ENCODE assay signal across 15 cellular contexts in the genomic region with DNA sequence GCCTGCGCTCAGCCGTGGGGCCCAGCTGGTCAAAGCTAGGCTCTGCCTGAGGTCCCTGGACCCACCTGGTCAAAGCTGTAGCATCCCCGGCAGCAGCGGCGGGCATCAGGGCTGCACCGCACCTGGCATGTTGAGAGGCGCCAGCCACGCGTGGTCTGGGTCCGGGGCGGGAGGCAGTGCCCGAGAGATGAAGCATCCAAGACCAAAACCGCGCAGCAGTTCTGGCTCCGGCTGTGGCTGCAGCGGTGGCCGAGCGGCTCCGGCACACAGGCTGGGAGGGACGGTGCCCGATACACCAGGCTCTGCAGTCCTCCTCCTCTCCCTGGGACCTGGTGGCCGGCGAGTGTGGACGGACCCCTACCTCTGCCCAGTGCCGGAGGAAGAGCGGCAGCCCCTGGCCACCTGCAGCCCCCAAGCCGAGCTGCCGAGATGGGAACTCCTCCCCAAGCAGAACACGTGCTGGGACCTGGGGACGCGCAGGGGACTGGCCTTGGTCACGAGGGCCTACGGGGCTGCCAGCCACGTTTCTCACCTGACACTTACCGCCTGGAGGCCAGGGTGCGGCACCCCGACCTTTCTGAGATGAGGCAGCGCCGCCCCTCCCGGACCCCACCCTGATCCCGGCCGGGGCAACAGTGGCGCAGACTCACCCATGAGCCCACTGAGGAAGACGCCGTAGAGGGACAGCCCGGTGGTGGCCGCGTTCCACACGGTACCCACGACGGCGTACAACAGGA. TPM values are rescaled to one million over a fixed set of nuclear protein-coding genes. Genes with fewer than 3 reads are reported as not detected.
DNase-seq lines count a peak whose midpoint lies in the region; ATAC-seq lines count a peak whose summit lies in the region.
"Had no signal": no experiment of that assay in that cellular context is flagged by ENCODE, and none has a peak within 500 bp of the region (broad histone marks: within the 10 kb centered on the region; RNA-seq: fewer than 3 reads in every experiment).

No MANE protein-coding gene starts in this region.

- peak; percentile 3 for ATAC-seq in esophagus mucosa
- no peak for ATAC-seq in GM18909 (IDR thresholded peaks at IDR 0.05; ENCODE audit: poor library complexity, unreplicated experiment)
- ATAC-seq: HepG2 had no signal

- peaks cover 13% of the 10 kb centered on the region; the same call in 1 of the 2 replicates for H3K27me3 ChIP-seq in H7 (ENCODE audit: control insufficient read depth, insufficient read depth, low read length)

- H3K4me3 ChIP-seq in H7 (ENCODE audit: insufficient read depth, low read depth, low read length), result no peak overlapping the region
- H3K4me3 ChIP-seq: A549 had no signal

- peak in 2 of 3 experiments; percentile 50 to 56 for DNase-seq in NCI-H1417 (lab: John Stamatoyannopoulos, UW)
- DNase-seq in NCI-H1417 treated with DMSO at 0.1 percent for 48 hours (lab: John Stamatoyannopoulos, UW), result no peak
- peak; percentile 77 for DNase-seq in H7
- no peak for DNase-seq in activated CD8-positive, alpha-beta memory T cell treated with anti-CD3 and anti-CD28 coated beads, Interleukin-2, amount 50 U/mL, for 48 hours
- DNase-seq in NCI-H1694 (lab: John Stamatoyannopoulos, UW), result no peak
- DNase-seq: AML-193; CD4-positive, alpha-beta T cell; DMS153; HCEC 1CT; HFFc6; KBM-7 had no signal

- H3K36me3 ChIP-seq in H7 (replicated peaks; ENCODE audit: control insufficient read depth, insufficient read depth, low read length), result no peaks in the 10 kb centered on the region

RNA-seq across cellular contexts. Expression of a gene that starts 33.0 kb away (rescaled TPM):
- 1.8 and 3.3 TPM in 2 replicates for total RNA-seq in H7 (2014; rRNA removed; shearing (Covaris generic))
- 1.6 TPM for total RNA-seq in esophagus mucosa

RNA-seq across cellular contexts. Expression of a gene that starts 48.3 kb away (rescaled TPM):
- 20.5 and 24.1 TPM in 2 replicates for total RNA-seq in H7 (2014; rRNA removed; shearing (Covaris generic))
- 37.4 TPM for total RNA-seq in esophagus mucosa

Comparison
In these comparisons a context has a peak if more than half of its experiments do, and no peak if none do; other contexts are left out.
1. DNase-seq: peak in NCI-H1417 (2 of 3) and H7 (single experiment); none in NCI-H1417 treated with DMSO at 0.1 percent for 48 hours (single experiment), activated CD8-positive, alpha-beta memory T cell treated with anti-CD3 and anti-CD28 coated beads, Interleukin-2, amount 50 U/mL, for 48 hours (single experiment) and NCI-H1694 (single experiment).